In genomic region chr7:47852330-47853245, GRCh38 we compare ENCODE assay signal across 12 cellular contexts.
A peak's percentile ranks its signal among the peaks of the same experiment; 100 is the strongest.
DNase-seq lines count a peak whose midpoint lies in the region; ATAC-seq and TF ChIP-seq lines count a peak whose summit lies in the region.
"Had no signal": no experiment of that assay in that cellular context is flagged by ENCODE, and none has a peak within 500 bp of the region (broad histone marks: within the 10 kb centered on the region; RNA-seq: fewer than 3 reads in every experiment).

No MANE protein-coding gene starts in this region.

- no peak overlapping the region for H3K4me3 Mint-ChIP-seq in GM23338
- no peak overlapping the region for H3K4me3 Mint-ChIP-seq in T-helper 17 cell

- H3F3A ChIP-seq in DOHH2 (ENCODE audit: control insufficient read depth, insufficient read depth) (no peaks in the 10 kb centered on the region), GM23338 (replicated peaks; ENCODE audit: low read depth) (no peaks in the 10 kb centered on the region)

- H3K9me3 Mint-ChIP-seq in GM23338 = no peaks in the 10 kb centered on the region

- H3K9me3 ChIP-seq in DOHH2 (ENCODE audit: control insufficient read depth, insufficient read depth, low read length) = no peaks in the 10 kb centered on the region
- H3K9me3 ChIP-seq in T-helper 17 cell (ENCODE audit: control insufficient read depth, low read length, poor library complexity, severe bottlenecking) = no peaks in the 10 kb centered on the region
- H3K9me3 ChIP-seq in lung (ENCODE audit: control insufficient read depth in 2 of 2, insufficient read depth in 1 of 2, low read length in 1 of 2) = no peaks in the 10 kb centered on the region
- H3K9me3 ChIP-seq: pancreas had no signal

- H3K27me3 Mint-ChIP-seq in GM23338 (ENCODE audit: insufficient read depth, low read depth, poor library complexity) = no peaks in the 10 kb centered on the region
- H3K27me3 Mint-ChIP-seq in T-helper 17 cell = peaks cover 4% of the 10 kb centered on the region

- H3K4me3 ChIP-seq in DOHH2 (ENCODE audit: low read length) (no peak overlapping the region), GM23338 (no peak overlapping the region), lung (no peak overlapping the region)
- H3K4me3 ChIP-seq: pancreas had no signal

- WGBS in lung, 2 donors = 95 to 96% methylated on average over 9 of the region's 9 CpGs

- H3K4me1 ChIP-seq in DOHH2 (ENCODE audit: control insufficient read depth, low read length) (no peaks in the 10 kb centered on the region), GM23338 (ENCODE audit: insufficient read depth) (no peaks in the 10 kb centered on the region), lung (ENCODE audit: control insufficient read depth in 2 of 2, insufficient read depth in 2 of 2, low read length in 2 of 2) (no peaks in the 10 kb centered on the region)
- H3K4me1 ChIP-seq: pancreas had no signal

- H3K4me2 ChIP-seq in DOHH2 (ENCODE audit: low read length) (no peak overlapping the region), GM23338 (no peak overlapping the region)
- H3K4me2 ChIP-seq: KMS-11 had no signal

- peak; percentile 64 for DNase-seq in GM23338 (ENCODE audit: low spot score)
- no peak for DNase-seq in T-helper 17 cell
- peak; percentile 17 for DNase-seq in lung (ENCODE audit: low spot score)
- no peak for DNase-seq in superior temporal gyrus (ENCODE audit: extremely low spot score)
- no peak for DNase-seq in globus pallidus (ENCODE audit: low spot score)
- no peak for DNase-seq in SW 1271 (lab: John Stamatoyannopoulos, UW)
- DNase-seq in D341Med (ENCODE audit: low spot score) = no peak
- DNase-seq: activated CD4-positive, alpha-beta T cell treated with anti-CD3 and anti-CD28 coated beads, Interleukin-2, amount 50 U/mL, for 4 hours; hypothalamus; pancreas had no signal

- H2AFZ ChIP-seq in GM23338 = 0 out of 2 replicates have a peak overlapping the region, but pooled peaks have one; percentile 33

- no peaks in the 10 kb centered on the region; the same call in 2 of the 3 replicates for H3K36me3 Mint-ChIP-seq in GM23338 (ENCODE audit: low read depth)
- no peaks in the 10 kb centered on the region for H3K36me3 Mint-ChIP-seq in T-helper 17 cell (ENCODE audit: low read depth)

- ATAC-seq in GM23338 (peak; percentile 99), T-helper 17 cell (no peak), lung (ENCODE audit: insufficient read depth, low FRiP score) (no peak)
- ATAC-seq: pancreas had no signal

- H3K27ac ChIP-seq in DOHH2 (ENCODE audit: low read depth, low read length) = no peak overlapping the region
- H3K27ac ChIP-seq in GM23338 (ENCODE audit: low read depth) = no peak overlapping the region
- H3K27ac ChIP-seq in lung (ENCODE audit: low read depth in 1 of 2, low read length in 1 of 2) = no peak overlapping the region
- H3K27ac ChIP-seq: KMS-11, pancreas had no signal

- H3K4me1 Mint-ChIP-seq in GM23338 = no peaks in the 10 kb centered on the region
- H3K4me1 Mint-ChIP-seq in T-helper 17 cell = no peaks in the 10 kb centered on the region

- H3K27ac Mint-ChIP-seq in GM23338 (no peak overlapping the region), T-helper 17 cell (peak overlapping the region; percentile 53)

- H3K27me3 ChIP-seq in DOHH2 (ENCODE audit: control insufficient read depth, low read length) = peaks cover 19% of the 10 kb centered on the region
- no peaks in the 10 kb centered on the region for H3K27me3 ChIP-seq in GM23338 (ENCODE audit: insufficient read depth)
- no peaks in the 10 kb centered on the region for H3K27me3 ChIP-seq in lung (ENCODE audit: control insufficient read depth, insufficient read depth)
- H3K27me3 ChIP-seq: pancreas had no signal

- H3K36me3 ChIP-seq in DOHH2 (ENCODE audit: control insufficient read depth, low read length) (no peaks in the 10 kb centered on the region), GM23338 (ENCODE audit: insufficient read depth) (no peaks in the 10 kb centered on the region), lung (ENCODE audit: control insufficient read depth in 2 of 2, insufficient read depth in 2 of 2, low read length in 2 of 2) (no peaks in the 10 kb centered on the region)
- H3K36me3 ChIP-seq: pancreas had no signal

- H3K9me2 ChIP-seq in DOHH2 (replicated peaks; ENCODE audit: control insufficient read depth, low read length) (no peaks in the 10 kb centered on the region), GM23338 (ENCODE audit: insufficient read depth) (no peaks in the 10 kb centered on the region)

- H4K20me1 ChIP-seq in DOHH2 (ENCODE audit: control insufficient read depth, insufficient read depth, low read depth, low read length) = no peaks in the 10 kb centered on the region
- H4K20me1 ChIP-seq in GM23338 (replicated peaks; ENCODE audit: insufficient read depth) = no peaks in the 10 kb centered on the region

- peak; percentile 42 for TF ChIP-seq CTCF in DOHH2 (IDR thresholded peaks at IDR 0.05; ENCODE audit: low read depth, low read length, poor library complexity, severe bottlenecking)
- peak; percentile 59 to 91 for TF ChIP-seq CTCF in GM23338 (conservative IDR thresholded peaks at IDR 0.05; ENCODE audit: low read depth in 2 of 2)
- no peak for TF ChIP-seq CTCF in lung (IDR thresholded peaks at IDR 0.05; ENCODE audit: control extremely low read depth, extremely low read depth)

- no peaks in the 10 kb centered on the region for H3K79me2 ChIP-seq in DOHH2 (ENCODE audit: control insufficient read depth, low read length)
- H3K79me2 ChIP-seq in GM23338 (replicated peaks; ENCODE audit: insufficient read depth) = no peaks in the 10 kb centered on the region

TF ChIP-seq in GM23338, 12 proteins besides CTCF, POLR2A, EP300 and RAD21 (continues in another document):
- TF ChIP-seq NANOG (IDR thresholded peaks at IDR 0.05; ENCODE audit: borderline replicate concordance) (no peak), ETS1 (IDR thresholded peaks at IDR 0.05) (no peak), ZNF331 (CRISPR knock-in tag; IDR thresholded peaks at IDR 0.05; ENCODE audit: low read depth) (no peak), EZH2phosphoT487 (IDR thresholded peaks at IDR 0.05; ENCODE audit: unreplicated experiment) (no peak)

Comparison
In these comparisons a context has a peak if more than half of its experiments do, and no peak if none do; other contexts are left out.
1. DNase-seq: peak in GM23338 (single experiment) and lung (single experiment); none in T-helper 17 cell (0 of 3), superior temporal gyrus (single experiment), globus pallidus (single experiment), SW 1271 (0 of 2) and D341Med (single experiment).